Comparison of ENCODE assay signal across 24 cellular contexts in the genomic region with DNA sequence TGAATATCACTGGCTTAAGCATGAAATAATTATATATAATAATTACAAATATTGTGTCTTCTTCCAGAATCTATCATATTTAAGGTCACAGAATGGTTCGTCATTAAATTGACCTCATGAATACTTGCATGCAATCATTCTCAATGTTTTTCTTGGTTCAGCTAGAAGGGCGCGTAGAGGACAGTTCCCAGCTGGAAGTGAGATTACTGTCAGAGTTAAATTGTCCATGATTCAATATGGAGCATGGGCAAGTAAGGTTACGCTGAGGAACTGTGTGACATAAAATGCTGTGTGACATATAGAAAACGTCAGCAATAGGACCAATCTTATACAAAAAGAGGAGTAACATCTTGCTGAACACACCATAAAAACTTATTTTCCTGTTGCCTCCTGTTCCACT.
"Had no signal": no experiment of that assay in that cellular context is flagged by ENCODE, and none has a peak within 500 bp of the region (broad histone marks: within the 10 kb centered on the region; RNA-seq: fewer than 3 reads in every experiment).

No MANE protein-coding gene starts in this region.

- H3K27me3 ChIP-seq: colonic mucosa, dorsolateral prefrontal cortex, esophagus muscularis mucosa, esophagus squamous epithelium, foreskin keratinocyte, gastrocnemius medialis, gastroesophageal sphincter, heart left ventricle, heart right ventricle had no signal

- H3K9me3 ChIP-seq: colonic mucosa, esophagus muscularis mucosa, esophagus squamous epithelium, gastrocnemius medialis, gastroesophageal sphincter, heart left ventricle, heart right ventricle had no signal

- H3K36me3 ChIP-seq: colonic mucosa, esophagus muscularis mucosa, esophagus squamous epithelium, gastrocnemius medialis, gastroesophageal sphincter, heart left ventricle, heart right ventricle had no signal

- H3K27ac ChIP-seq: colonic mucosa, coronary artery, dorsolateral prefrontal cortex, epithelial cell of prostate, esophagus muscularis mucosa, esophagus squamous epithelium, foreskin keratinocyte, gastrocnemius medialis, gastroesophageal sphincter, heart left ventricle, heart right ventricle had no signal

- H3K4me3 ChIP-seq: colonic mucosa, coronary artery, dorsolateral prefrontal cortex, esophagus muscularis mucosa, esophagus squamous epithelium, gastrocnemius medialis, gastroesophageal sphincter, heart left ventricle, heart right ventricle had no signal

- DNase-seq: colonic mucosa; cortex of kidney; dermis blood vessel endothelial cell; dorsolateral prefrontal cortex; effector CD4-positive, alpha-beta T cell; effector CD8-positive, alpha-beta T cell; effector memory CD4-positive, alpha-beta T cell; effector memory CD8-positive, alpha-beta T cell; endodermal cell; erythroblast; esophagus squamous epithelium; foreskin fibroblast; foreskin keratinocyte; foreskin melanocyte; gastrocnemius medialis; glutamatergic neuron; head of caudate nucleus; heart left ventricle; heart right ventricle had no signal

- ATAC-seq: effector memory CD8-positive, alpha-beta T cell; esophagus mucosa; foreskin keratinocyte; gastrocnemius medialis; gastroesophageal sphincter; heart left ventricle; heart right ventricle had no signal

- H3K4me1 ChIP-seq: colonic mucosa, esophagus muscularis mucosa, esophagus squamous epithelium, foreskin keratinocyte, gastrocnemius medialis, gastroesophageal sphincter, heart left ventricle, heart right ventricle had no signal
